In genomic region chr4:76168688-76169087, GRCh38 we compare ENCODE assay signal across 17 cellular contexts.
"Had no signal": no experiment of that assay in that cellular context is flagged by ENCODE, and none has a peak within 500 bp of the region (broad histone marks: within the 10 kb centered on the region; RNA-seq: fewer than 3 reads in every experiment).

No MANE protein-coding gene starts in this region.

- H3K9me3 ChIP-seq: esophagus muscularis mucosa, gastroesophageal sphincter, heart right ventricle, left ventricle myocardium inferior, lower lobe of right lung, mucosa of descending colon had no signal

- ATAC-seq: foreskin keratinocyte, gastroesophageal sphincter, lower lobe of right lung, mucosa of descending colon had no signal

- H3K27ac Mint-ChIP-seq: mesothelial cell of epicardium, naive B cell had no signal

- H3K27ac ChIP-seq: coronary artery, esophagus muscularis mucosa, foreskin keratinocyte, gastroesophageal sphincter, heart right ventricle, left ventricle myocardium inferior, lower lobe of right lung had no signal

- H3K4me1 Mint-ChIP-seq: mesothelial cell of epicardium, naive B cell had no signal

- H3K9me3 Mint-ChIP-seq: mesothelial cell of epicardium, naive B cell had no signal

- H3K4me1 ChIP-seq: esophagus muscularis mucosa, foreskin keratinocyte, gastroesophageal sphincter, left ventricle myocardium inferior, lower lobe of right lung had no signal

- H3K4me3 Mint-ChIP-seq: mesothelial cell of epicardium, naive B cell had no signal

- DNase-seq: dermis blood vessel endothelial cell; dorsolateral prefrontal cortex; effector CD4-positive, alpha-beta T cell; effector memory CD4-positive, alpha-beta T cell; foreskin keratinocyte; heart right ventricle; hippocampal formation; left cardiac atrium; left ventricle myocardium inferior; lower lobe of right lung; mesenchymal stem cell; mucosa of descending colon; naive B cell had no signal

- H3K27me3 ChIP-seq: dorsolateral prefrontal cortex, esophagus muscularis mucosa, foreskin keratinocyte, gastroesophageal sphincter, heart right ventricle had no signal

- H3K4me3 ChIP-seq: coronary artery, dorsolateral prefrontal cortex, esophagus muscularis mucosa, gastroesophageal sphincter, heart right ventricle, left ventricle myocardium inferior, lower lobe of right lung, mucosa of descending colon had no signal
